ENCODE assay signal across 8 cellular contexts in genomic region chr4:123444298-123444731, GRCh38. TPM values are rescaled to one million over a fixed set of nuclear protein-coding genes. Genes with fewer than 3 reads are reported as not detected.
DNase-seq lines count a peak whose midpoint lies in the region; ATAC-seq, FAIRE-seq and TF ChIP-seq lines count a peak whose summit lies in the region.

No MANE protein-coding gene starts in this region.

- H3K4me3 Mint-ChIP-seq in activated naive CD4-positive, alpha-beta T cell treated with anti-CD3 and anti-CD28 coated beads, Interleukin-2, amount 10 ng/mL, durations not matched to agents 7 days and 5 days = peak overlapping the region; percentile 22

- intact Hi-C loops in GM12878 (cut with micrococcal nuclease; ENCODE audit: unreplicated experiment) = loop anchor here (2.0 to 5.0 kb wide), 2 partner anchors 46 to 143 kb away; no protein-coding TSS in a partner anchor
- intact Hi-C loops in HepG2 (cut with micrococcal nuclease; ENCODE audit: unreplicated experiment) = loop anchor here (5.0 kb wide), 1 partner anchor 42 kb away; no protein-coding TSS in a partner anchor

- H3K36me3 Mint-ChIP-seq in activated naive CD4-positive, alpha-beta T cell treated with anti-CD3 and anti-CD28 coated beads, Interleukin-2, amount 10 ng/mL, durations not matched to agents 7 days and 5 days = no peaks in the 10 kb centered on the region

- FAIRE-seq in GM12878 (lab: Jason Lieb, UNC) (no peak), HepG2 (lab: Jason Lieb, UNC) (peak; percentile 42)

- no TSS peak for BruUV-seq in GM12878 (replicated peaks; lab: Mats Ljungman, UMichigan)
- BruUV-seq in HepG2 (replicated peaks; lab: Mats Ljungman, UMichigan) = no TSS peak

- H3K9ac ChIP-seq in GM12878 (ENCODE audit: control insufficient read depth, insufficient read depth, low read length) = no peak overlapping the region
- peak overlapping the region; percentile 53 for H3K9ac ChIP-seq in HepG2 (ENCODE audit: insufficient read depth, low read depth, low read length)

- H3K27me3 Mint-ChIP-seq in activated naive CD4-positive, alpha-beta T cell treated with anti-CD3 and anti-CD28 coated beads, Interleukin-2, amount 10 ng/mL, durations not matched to agents 7 days and 5 days = no peaks in the 10 kb centered on the region

- ATAC-seq in HG02938 (IDR thresholded peaks at IDR 0.05; ENCODE audit: unreplicated experiment) = peak; percentile 70
- peak; percentile 93 for ATAC-seq in GM12878
- peak; percentile 89 for ATAC-seq in HepG2

- peak overlapping the region; percentile 72 for H3K27ac Mint-ChIP-seq in activated naive CD4-positive, alpha-beta T cell treated with anti-CD3 and anti-CD28 coated beads, Interleukin-2, amount 10 ng/mL, durations not matched to agents 7 days and 5 days

- 12% methylated on average over 9 of the region's 9 CpGs for WGBS in GM12878 (ENCODE audit: insufficient coverage, insufficient replicate concordance, low lambda C conversion rate, missing lambda C conversion rate)
- 3% methylated on average over 9 of the region's 9 CpGs for WGBS in HepG2 (ENCODE audit: low lambda C conversion rate)
- WGBS in thymus = 6% methylated on average over 9 of the region's 9 CpGs

- TF ChIP-seq RAD21 in GM12878 (IDR thresholded peaks at IDR 0.05; ENCODE audit: insufficient read depth, low read depth, low read length) (no peak), HepG2 (CRISPR knock-in tag; IDR thresholded peaks at IDR 0.05) (no peak)

- in situ Hi-C loops in GM12878 (cut with MboI) (no loop called here), HepG2 (cut with HindIII; ENCODE audit: extremely low pct_ligation_motif_present, low pct_unique_long_range_greater_than_20kb) (no loop called here)

- DNase-seq in activated naive CD4-positive, alpha-beta T cell treated with anti-CD3 and anti-CD28 coated beads, Interleukin-2, amount 10 ng/mL, durations not matched to agents 7 days and 5 days = peak; percentile 41
- no peak for DNase-seq in activated naive CD4-positive, alpha-beta T cell treated with Interleukin-2 at 50 U/mL for 16 hours
- DNase-seq in NOMO-1 treated with DMSO at 0.1 percent for 48 hours (lab: John Stamatoyannopoulos, UW; ENCODE audit: unreplicated experiment) (peak; percentile 60), GM12878 (ENCODE audit: low read depth, low spot score) (peak; percentile 45), HepG2 (ENCODE audit: low spot score) (peak; percentile 93), NCI-H1105 treated with DMSO at 0.1 percent for 48 hours (lab: John Stamatoyannopoulos, UW) (no peak)

- H3K36me3 ChIP-seq in GM12878 (ENCODE audit: control insufficient read depth in 2 of 2, insufficient read depth in 2 of 2, low read length in 1 of 2) (no peaks in the 10 kb centered on the region), HepG2 (replicated peaks in 1 of 2; ENCODE audit: control insufficient read depth in 1 of 2, insufficient read depth in 2 of 2, low read length in 2 of 2) (no peaks in the 10 kb centered on the region), thymus (ENCODE audit: control insufficient read depth, insufficient read depth) (no peaks in the 10 kb centered on the region)

- H3K27ac ChIP-seq in GM12878 (ENCODE audit: control insufficient read depth, insufficient read depth) (0 out of 2 replicates have a peak overlapping the region, but pooled peaks have one; percentile 43), HepG2 (ENCODE audit: extremely low read length, insufficient read depth, low read length) (peak overlapping the region; percentile 61), thymus (ENCODE audit: low read depth) (peak overlapping the region; percentile 64)

- H3K27me3 ChIP-seq in GM12878 (replicated peaks in 1 of 2; ENCODE audit: control insufficient read depth in 2 of 2, insufficient read depth in 2 of 2, low read length in 1 of 2) = no peaks in the 10 kb centered on the region
- H3K27me3 ChIP-seq in HepG2 (ENCODE audit: control insufficient read depth in 1 of 2, insufficient read depth in 2 of 2, low read length in 2 of 2) = no peaks in the 10 kb centered on the region
- H3K27me3 ChIP-seq in thymus (ENCODE audit: control insufficient read depth, insufficient read depth) = no peaks in the 10 kb centered on the region

- no peaks in the 10 kb centered on the region for H3K9me3 Mint-ChIP-seq in activated naive CD4-positive, alpha-beta T cell treated with anti-CD3 and anti-CD28 coated beads, Interleukin-2, amount 10 ng/mL, durations not matched to agents 7 days and 5 days

- peak overlapping the region; percentile 29; the same call in 1 of the 2 replicates for H3K4me3 ChIP-seq in GM12878
- peak overlapping the region in 2 of 3 experiments; percentile 18 to 43; a peak in 1 of 6 replicates for H3K4me3 ChIP-seq in HepG2 (replicated peaks in 1 of 3; ENCODE audit: insufficient read depth in 1 of 3, low read depth in 2 of 3, low read length in 3 of 3)
- H3K4me3 ChIP-seq in thymus (ENCODE audit: low read length) = peak overlapping the region; percentile 22

- TF ChIP-seq CTCF in GM12878 (IDR thresholded peaks at IDR 0.05 in 2 of 3, conservative IDR thresholded peaks at IDR 0.05 in 1 of 3; ENCODE audit: control insufficient read depth in 2 of 3, extremely low read depth in 1 of 3, insufficient read depth in 1 of 3, low read depth in 3 of 3, low read length in 3 of 3) = no peak
- no peak for TF ChIP-seq CTCF in HepG2 (CRISPR knock-in tag; IDR thresholded peaks at IDR 0.05)

- H3K79me2 ChIP-seq in GM12878 (ENCODE audit: control insufficient read depth, insufficient read depth, low read length) (no peaks in the 10 kb centered on the region), HepG2 (ENCODE audit: insufficient read depth, low read length) (no peaks in the 10 kb centered on the region)

- no peaks in the 10 kb centered on the region for H4K20me1 ChIP-seq in GM12878 (ENCODE audit: control insufficient read depth, insufficient read depth)
- no peaks in the 10 kb centered on the region for H4K20me1 ChIP-seq in HepG2 (ENCODE audit: insufficient read depth, low read length)

- no peaks in the 10 kb centered on the region for H3K9me3 ChIP-seq in GM12878 (replicated peaks; ENCODE audit: control insufficient read depth, insufficient read depth, low read length)
- H3K9me3 ChIP-seq in HepG2 (ENCODE audit: low read length) = no peaks in the 10 kb centered on the region
- no peaks in the 10 kb centered on the region for H3K9me3 ChIP-seq in thymus (ENCODE audit: control insufficient read depth)

- RAD21 ChIA-PET in GM12878 (lab: Charles Lee; ENCODE audit: unreplicated experiment) = interaction anchor here (0.7 to 2.1 kb wide), 11 partner anchors 22 to 217 kb away, joined by 3 to 11 read pairs (median 4); partner anchors contain the start of gene SPRY1

- TF ChIP-seq POLR2A in GM12878 (IDR thresholded peaks at IDR 0.05; ENCODE audit: low read depth, low read length) (no peak), HepG2 (IDR thresholded peaks at IDR 0.05; ENCODE audit: insufficient read depth in 1 of 2, low read depth in 2 of 2, low read length in 2 of 2) (no peak)

- TF ChIP-seq EP300 in GM12878 (IDR thresholded peaks at IDR 0.05; ENCODE audit: borderline replicate concordance in 1 of 2, control insufficient read depth in 1 of 2, low read depth in 2 of 2, low read length in 2 of 2) (no peak), HepG2 (IDR thresholded peaks at IDR 0.05; ENCODE audit: low read depth in 2 of 2, low read length in 2 of 2) (peak in 1 of 2 experiments; percentile 87; a peak in 2 of 4 replicates), HepG2 (CRISPR knock-in tag; IDR thresholded peaks at IDR 0.05; ENCODE audit: borderline replicate concordance) (peak; percentile 71; the same call in 1 of the 2 replicates)

- peak overlapping the region; percentile 49; the same call in 1 of the 2 replicates for H3K4me2 ChIP-seq in GM12878 (ENCODE audit: control insufficient read depth, insufficient read depth)
- peak overlapping the region; percentile 60 for H3K4me2 ChIP-seq in HepG2 (ENCODE audit: low read depth, low read length)

- H3K4me1 Mint-ChIP-seq in activated naive CD4-positive, alpha-beta T cell treated with anti-CD3 and anti-CD28 coated beads, Interleukin-2, amount 10 ng/mL, durations not matched to agents 7 days and 5 days = peaks cover 26% of the 10 kb centered on the region

- H2AFZ ChIP-seq in GM12878 (ENCODE audit: control insufficient read depth, low read depth, low read length) (peak overlapping the region; percentile 55), HepG2 (ENCODE audit: low read length) (peak overlapping the region; percentile 34)

- POLR2A ChIA-PET in GM12878 (lab: Charles Lee) (interaction anchor here (1.2 kb wide), 1 partner anchor 31 kb away, joined by 3 read pairs; no protein-coding TSS in a partner anchor), HepG2 (lab: Yijun Ruan, JAX) (interaction anchor here (0.6 to 2.1 kb wide), 7 partner anchors 26 to 112 kb away, joined by 3 to 8 read pairs (median 4); partner anchors contain the start of gene SPRY1)

- SMC1A ChIA-PET in GM12878 (lab: Charles Lee; ENCODE audit: uncharacterized antibody, unreplicated experiment) = interaction anchor here (1.0 to 2.1 kb wide), 12 partner anchors 9 to 144 kb away, joined by 3 to 12 read pairs (median 4); no protein-coding TSS in a partner anchor

- CTCF ChIA-PET in activated naive CD4-positive, alpha-beta T cell treated with anti-CD3 and anti-CD28 coated beads, Interleukin-2, amount 10 ng/mL, durations not matched to agents 7 days and 5 days (lab: Charles Lee) = interaction anchor here (0.7 to 2.1 kb wide), 6 partner anchors 22 to 842 kb away, joined by 3 to 6 read pairs (median 4); no protein-coding TSS in a partner anchor
- CTCF ChIA-PET in GM12878 (lab: Yijun Ruan, JAX) = interaction anchor here (0.7 to 1.8 kb wide), 4 partner anchors 8 to 47 kb away, joined by 3 to 6 read pairs (median 3); no protein-coding TSS in a partner anchor
- CTCF ChIA-PET in HepG2 (lab: Yijun Ruan, JAX; ENCODE audit: low intra/inter-chr PET ratio, low total read pairs) = no interaction called here

- H3K4me1 ChIP-seq in GM12878 (ENCODE audit: control insufficient read depth, insufficient read depth, low read length) (peaks cover 7% of the 10 kb centered on the region), HepG2 (ENCODE audit: insufficient read depth, low read length) (peaks cover 55% of the 10 kb centered on the region), thymus (ENCODE audit: control insufficient read depth, insufficient read depth, low read length) (peaks cover 9% of the 10 kb centered on the region)

RNA-seq across cellular contexts. Expression of gene SPRY1, which starts 47.7 kb away (rescaled TPM):
- total RNA-seq in GM12878 (2013; cell fraction: nucleolus; rRNA removed) = 4.5 and 4.8 TPM in 2 replicates
- total RNA-seq in GM12878 (2014; rRNA removed) (0.11 and 0.40 TPM in 2 replicates), GM12878 (2014; rRNA removed; fragmentation: Illumina TruSeq; extraction: Trizol) (0.27 and 0.28 TPM in 2 replicates), GM12878 (2021) (0.56 and 0.67 TPM in 2 replicates), HepG2 (2016; rRNA removed; fragmentation: Illumina TruSeq; extraction: Trizol) (22.5 and 24.7 TPM in 2 replicates)
- not detected for polyA plus RNA-seq in GM12878 (2011; ENCODE audit: low read depth)
- polyA plus RNA-seq in GM12878 (2011; rRNA removed) (5.5 and 5.7 TPM in 2 replicates), GM12878 (2014; fragmentation: Illumina TruSeq; extraction: Trizol) (0.06 and 0.15 TPM in 2 replicates), GM12878 (2014; fragmentation: Nextera tagmentation; extraction: Ambion mirVana) (under 1 TPM in 1 of 2 experiments, not detected in 1; 0.05 TPM), GM12878 (2014; rRNA removed) (0.12 and 0.75 TPM in 2 replicates), GM12878 (2016; fragmentation: Nextera tagmentation; extraction: Ambion mirVana) (under 1 TPM in 1 of 2 experiments, not detected in 1; 0.20 TPM), HepG2 (2011; rRNA removed) (33.4 and 35.4 TPM in 2 replicates), thymus (38.6 TPM)
- 3.4 and 4.8 TPM in 2 replicates for polyA plus RNA-seq in GM12878 (2011; cell fraction: cytosol; rRNA removed)
- polyA plus RNA-seq in GM12878 (2011; cell fraction: nucleus; rRNA removed) = 6.4 and 6.6 TPM in 2 replicates
- 0.46 and 0.76 TPM in 2 replicates for polyA plus RNA-seq in GM12878 (2012)
- 5.6 and 6.9 TPM in 2 replicates for polyA minus RNA-seq in GM12878 (2011; rRNA and poly(A)+ RNA removed)
- polyA minus RNA-seq in GM12878 (2011; cell fraction: cytosol; rRNA and poly(A)+ RNA removed) = 1.4 and 4.1 TPM in 2 replicates
- 8.9 and 10.3 TPM in 2 replicates for polyA minus RNA-seq in GM12878 (2011; cell fraction: nucleus; rRNA and poly(A)+ RNA removed)
- 4.3 and 5.4 TPM in 2 replicates for total RNA-seq in HepG2 (2016; cell fraction: cytosol; rRNA removed; fragmentation: Illumina TruSeq; extraction: Trizol; ENCODE audit: low read depth)
- 21.4 and 23.6 TPM in 2 replicates for total RNA-seq in HepG2 (2016; cell fraction: insoluble cytoplasmic fraction; rRNA removed; fragmentation: Illumina TruSeq; extraction: Trizol)
- total RNA-seq in HepG2 (2016; cell fraction: membrane; rRNA removed; fragmentation: Illumina TruSeq; extraction: Trizol) = 14.5 and 17.5 TPM in 2 replicates
- total RNA-seq in HepG2 (2016; cell fraction: nucleus; rRNA removed; fragmentation: Illumina TruSeq; extraction: Trizol) = 31.3 and 35.8 TPM in 2 replicates
- polyA plus RNA-seq in HepG2 (2011; cell fraction: cytosol; rRNA removed) = 19.4 and 28.2 TPM in 2 replicates
- polyA plus RNA-seq in HepG2 (2011; cell fraction: nucleus; rRNA removed) = 51.7 and 53.2 TPM in 2 replicates
- polyA plus RNA-seq in HepG2 (2012) = 31.5 and 33.4 TPM in 2 replicates
- 1.8 and 1.9 TPM in 2 replicates for polyA plus RNA-seq in HepG2 (2016; cell fraction: cytosol; fragmentation: Illumina TruSeq; extraction: Trizol; ENCODE audit: low read depth)
- 22.0 and 23.2 TPM in 2 replicates for polyA plus RNA-seq in HepG2 (2016; cell fraction: insoluble cytoplasmic fraction; fragmentation: Illumina TruSeq; extraction: Trizol; ENCODE audit: low read depth)
- polyA plus RNA-seq in HepG2 (2016; cell fraction: membrane; fragmentation: Illumina TruSeq; extraction: Trizol; ENCODE audit: low read depth) = 7.4 and 7.5 TPM in 2 replicates
- 70.5 and 74.3 TPM in 2 replicates for polyA plus RNA-seq in HepG2 (2016; cell fraction: nucleus; fragmentation: Illumina TruSeq; extraction: Trizol; ENCODE audit: insufficient read depth, low read depth)
- 0.26 and 48.0 TPM in 2 replicates for polyA minus RNA-seq in HepG2 (2011; rRNA and poly(A)+ RNA removed; ENCODE audit: low replicate concordance)
- polyA minus RNA-seq in HepG2 (2011; cell fraction: cytosol; rRNA and poly(A)+ RNA removed) = 37.3 and 43.9 TPM in 2 replicates
- polyA minus RNA-seq in HepG2 (2011; cell fraction: nucleus; rRNA and poly(A)+ RNA removed) = 61.7 and 66.8 TPM in 2 replicates

Comparison
In these comparisons a context has a peak if more than half of its experiments do, and no peak if none do; other contexts are left out.
1. DNase-seq: peak in activated naive CD4-positive, alpha-beta T cell treated with anti-CD3 and anti-CD28 coated beads, Interleukin-2, amount 10 ng/mL, durations not matched to agents 7 days and 5 days (single experiment), NOMO-1 treated with DMSO at 0.1 percent for 48 hours (single experiment), GM12878 (single experiment) and HepG2 (single experiment); none in activated naive CD4-positive, alpha-beta T cell treated with Interleukin-2 at 50 U/mL for 16 hours (single experiment) and NCI-H1105 treated with DMSO at 0.1 percent for 48 hours (single experiment).
2. Peak in every context shown above with its lines, with median percentiles within 50 percentile points of each other: ATAC-seq, H3K27ac ChIP-seq and H3K4me3 ChIP-seq.